9 cellular contexts compared by ENCODE assay signal in the genomic region with DNA sequence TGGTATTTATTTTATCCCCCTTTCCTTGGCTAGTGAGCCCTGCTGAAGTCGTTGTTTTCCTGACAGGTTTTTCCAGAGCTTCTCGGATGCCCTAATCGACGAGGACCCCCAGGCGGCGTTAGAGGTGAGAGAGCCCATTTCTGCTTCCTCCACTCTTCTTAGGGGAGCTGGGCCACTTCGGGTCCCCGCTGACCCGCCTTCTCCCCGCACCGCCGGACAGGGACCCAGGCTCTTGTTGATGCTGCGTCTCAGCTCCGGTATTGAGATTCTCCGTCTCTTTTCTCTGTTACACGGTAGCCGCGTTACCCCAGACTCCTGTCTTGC. TPM values are rescaled to one million over a fixed set of nuclear protein-coding genes. Genes with fewer than 3 reads are reported as not detected.
DNase-seq lines count a peak whose midpoint lies in the region; ATAC-seq lines count a peak whose summit lies in the region.
"Had no signal": no experiment of that assay in that cellular context is flagged by ENCODE, and none has a peak within 500 bp of the region (broad histone marks: within the 10 kb centered on the region; RNA-seq: fewer than 3 reads in every experiment).

No MANE protein-coding gene starts in this region.

- no peaks in the 10 kb centered on the region for H3K27me3 ChIP-seq in skeletal muscle tissue (ENCODE audit: control insufficient read depth in 3 of 3, insufficient read depth in 3 of 3, low read length in 3 of 3)

- H3K4me1 ChIP-seq in skeletal muscle tissue (ENCODE audit: control insufficient read depth in 3 of 3, insufficient read depth in 3 of 3, low read length in 3 of 3) = peaks cover 15 to 22% (median 19%) of the 10 kb centered on the region in 3 donors

- H3K27ac ChIP-seq in skeletal muscle tissue (ENCODE audit: low read depth, low read length) = peak overlapping the region; percentile 97

- peaks cover 7% of the 10 kb centered on the region for H3K4me1 Mint-ChIP-seq in activated T-cell treated with anti-CD3 and anti-CD28 coated beads, Interleukin-2, amount 50 U/mL, for 4 hours (ENCODE audit: low read depth)
- H3K4me1 Mint-ChIP-seq in activated T-cell treated with anti-CD3 and anti-CD28 coated beads, Interleukin-2, amount 50 U/mL, for 24 hours (ENCODE audit: low read depth) = peaks cover 17% of the 10 kb centered on the region
- peaks cover 6% of the 10 kb centered on the region for H3K4me1 Mint-ChIP-seq in T-helper 17 cell
- peaks cover 16% of the 10 kb centered on the region for H3K4me1 Mint-ChIP-seq in activated CD4-positive, alpha-beta memory T cell treated with anti-CD3 and anti-CD28 coated beads for 36 hours (ENCODE audit: low read depth)

- peaks cover 6 to 13% (median 11%) of the 10 kb centered on the region in 3 donors for H3K36me3 ChIP-seq in skeletal muscle tissue (ENCODE audit: control insufficient read depth in 3 of 3, insufficient read depth in 3 of 3, low read length in 3 of 3)

- no peaks in the 10 kb centered on the region for H3K27me3 Mint-ChIP-seq in activated T-cell treated with anti-CD3 and anti-CD28 coated beads, Interleukin-2, amount 50 U/mL, for 4 hours (ENCODE audit: low read depth)
- H3K27me3 Mint-ChIP-seq in activated T-cell treated with anti-CD3 and anti-CD28 coated beads, Interleukin-2, amount 50 U/mL, for 24 hours = no peaks in the 10 kb centered on the region
- H3K27me3 Mint-ChIP-seq in T-helper 17 cell = no peaks in the 10 kb centered on the region
- no peaks in the 10 kb centered on the region for H3K27me3 Mint-ChIP-seq in activated CD4-positive, alpha-beta memory T cell treated with anti-CD3 and anti-CD28 coated beads for 36 hours
- H3K27me3 Mint-ChIP-seq: dendritic cell treated with granulocyte-macrophage colony-stimulating factor and Interleukin-4, amounts not matched to agents 40 ng/mL and 50 ng/mL, for 4 days had no signal

- peak; percentile 16 to 22 for ATAC-seq in activated T-cell treated with anti-CD3 and anti-CD28 coated beads, Interleukin-2, amount 50 U/mL, for 4 hours
- ATAC-seq in HG02970 (IDR thresholded peaks at IDR 0.05; ENCODE audit: low FRiP score, unreplicated experiment) (peak; percentile 29), T-helper 17 cell (peak; percentile 20), left cardiac atrium (peak; percentile 8 to 30)

- no peak for DNase-seq in activated T-cell treated with anti-CD3 and anti-CD28 coated beads, Interleukin-2, amount 50 U/mL, for 4 hours
- DNase-seq in activated T-cell treated with anti-CD3 and anti-CD28 coated beads, Interleukin-2, amount 50 U/mL, for 24 hours = no peak
- DNase-seq in T-helper 17 cell (no peak), left cardiac atrium (no peak)
- no peak for DNase-seq in activated CD4-positive, alpha-beta memory T cell treated with anti-CD3 and anti-CD28 coated beads for 36 hours
- no peak for DNase-seq in activated CD4-positive, alpha-beta T cell treated with anti-CD3 and anti-CD28 coated beads for 1 hour

- CTCF ChIA-PET in activated CD4-positive, alpha-beta memory T cell treated with anti-CD3 and anti-CD28 coated beads for 36 hours (lab: Charles Lee) = interaction anchor here (0.8 to 3.3 kb wide), 12 partner anchors 9 to 499 kb away, joined by 3 to 31 read pairs (median 5); a partner anchor contains a TSS

- POLR2A ChIA-PET in activated CD4-positive, alpha-beta memory T cell treated with anti-CD3 and anti-CD28 coated beads for 36 hours (lab: Charles Lee) = interaction anchor here (0.6 to 2.3 kb wide), 7 partner anchors 12 to 202 kb away, joined by 3 to 25 read pairs (median 3); a partner anchor contains a TSS

- no peaks in the 10 kb centered on the region for H3K9me3 ChIP-seq in T-helper 17 cell (ENCODE audit: control insufficient read depth, low read length, poor library complexity, severe bottlenecking)
- no peaks in the 10 kb centered on the region for H3K9me3 ChIP-seq in skeletal muscle tissue (ENCODE audit: control insufficient read depth in 3 of 3, low read length in 3 of 3)

- intact Hi-C loops in left cardiac atrium (cut with DNase I) = loop anchor here in 1 of 2 donors (2.0 kb wide), 1 partner anchor 36 kb away; no protein-coding TSS in a partner anchor
- intact Hi-C loops in activated CD4-positive, alpha-beta memory T cell treated with anti-CD3 and anti-CD28 coated beads for 36 hours (cut with micrococcal nuclease) = loop anchor here (1.0 to 5.0 kb wide), 7 partner anchors 36 to 1200 kb away; a partner anchor contains a TSS

- no peak overlapping the region for H3K4me3 Mint-ChIP-seq in activated T-cell treated with anti-CD3 and anti-CD28 coated beads, Interleukin-2, amount 50 U/mL, for 4 hours
- H3K4me3 Mint-ChIP-seq in activated T-cell treated with anti-CD3 and anti-CD28 coated beads, Interleukin-2, amount 50 U/mL, for 24 hours = no peak overlapping the region
- no peak overlapping the region for H3K4me3 Mint-ChIP-seq in T-helper 17 cell
- no peak overlapping the region for H3K4me3 Mint-ChIP-seq in activated CD4-positive, alpha-beta memory T cell treated with anti-CD3 and anti-CD28 coated beads for 36 hours
- H3K4me3 Mint-ChIP-seq: dendritic cell treated with granulocyte-macrophage colony-stimulating factor and Interleukin-4, amounts not matched to agents 40 ng/mL and 50 ng/mL, for 4 days had no signal

- H3K9ac ChIP-seq in skeletal muscle tissue (ENCODE audit: low read depth in 1 of 3, low read length in 3 of 3) = peak overlapping the region; percentile 93 to 98 (median 96)

- H3K36me3 Mint-ChIP-seq in activated T-cell treated with anti-CD3 and anti-CD28 coated beads, Interleukin-2, amount 50 U/mL, for 4 hours (ENCODE audit: insufficient read depth) = peaks cover 15% of the 10 kb centered on the region
- H3K36me3 Mint-ChIP-seq in activated T-cell treated with anti-CD3 and anti-CD28 coated beads, Interleukin-2, amount 50 U/mL, for 24 hours (ENCODE audit: low read depth) = peaks cover 37% of the 10 kb centered on the region
- no peaks in the 10 kb centered on the region for H3K36me3 Mint-ChIP-seq in T-helper 17 cell (ENCODE audit: low read depth)
- H3K36me3 Mint-ChIP-seq in activated CD4-positive, alpha-beta memory T cell treated with anti-CD3 and anti-CD28 coated beads for 36 hours = peaks cover 10% of the 10 kb centered on the region

- peak overlapping the region; percentile 90 to 94 (median 93) for H3K4me3 ChIP-seq in skeletal muscle tissue (ENCODE audit: low read length in 3 of 3)

- H3K9me3 Mint-ChIP-seq in activated T-cell treated with anti-CD3 and anti-CD28 coated beads, Interleukin-2, amount 50 U/mL, for 4 hours = no peaks in the 10 kb centered on the region
- H3K9me3 Mint-ChIP-seq in activated T-cell treated with anti-CD3 and anti-CD28 coated beads, Interleukin-2, amount 50 U/mL, for 24 hours = no peaks in the 10 kb centered on the region
- no peaks in the 10 kb centered on the region for H3K9me3 Mint-ChIP-seq in activated CD4-positive, alpha-beta memory T cell treated with anti-CD3 and anti-CD28 coated beads for 36 hours
- H3K9me3 Mint-ChIP-seq: dendritic cell treated with granulocyte-macrophage colony-stimulating factor and Interleukin-4, amounts not matched to agents 40 ng/mL and 50 ng/mL, for 4 days had no signal

- H3K27ac Mint-ChIP-seq in activated T-cell treated with anti-CD3 and anti-CD28 coated beads, Interleukin-2, amount 50 U/mL, for 24 hours = no peak overlapping the region
- H3K27ac Mint-ChIP-seq in T-helper 17 cell = no peak overlapping the region
- H3K27ac Mint-ChIP-seq in activated CD4-positive, alpha-beta memory T cell treated with anti-CD3 and anti-CD28 coated beads for 36 hours = no peak overlapping the region
- H3K27ac Mint-ChIP-seq: dendritic cell treated with granulocyte-macrophage colony-stimulating factor and Interleukin-4, amounts not matched to agents 40 ng/mL and 50 ng/mL, for 4 days had no signal

RNA-seq across cellular contexts. Expression of a gene that starts 0.3 kb away (rescaled TPM):
- total RNA-seq in activated T-cell treated with anti-CD3 and anti-CD28 coated beads, Interleukin-2, amount 50 U/mL, for 4 hours = 10 to 100 TPM; 59.8 to 73.2 (median 63.9) TPM
- total RNA-seq in T-helper 17 cell (10 to 100 TPM; 23.7 to 27.4 TPM), left cardiac atrium (10 to 100 TPM; 48.7 to 56.2 TPM), skeletal muscle tissue (30.3 TPM)
- total RNA-seq in activated CD4-positive, alpha-beta memory T cell treated with anti-CD3 and anti-CD28 coated beads for 36 hours = 10 to 100 TPM; 63.1 to 64.0 TPM

RNA-seq across cellular contexts. Expression of a gene that starts 10.7 kb away (rescaled TPM):
- total RNA-seq in activated T-cell treated with anti-CD3 and anti-CD28 coated beads, Interleukin-2, amount 50 U/mL, for 4 hours = 1 to 10 TPM; 7.5 to 9.7 (median 8.9) TPM
- 10 to 100 TPM; 11.6 to 14.2 TPM for total RNA-seq in T-helper 17 cell
- 1 to 10 TPM; 3.6 to 4.3 TPM for total RNA-seq in left cardiac atrium
- 1.6 TPM for total RNA-seq in skeletal muscle tissue
- 1 to 10 TPM; 7.6 to 8.5 TPM for total RNA-seq in activated CD4-positive, alpha-beta memory T cell treated with anti-CD3 and anti-CD28 coated beads for 36 hours
